In genomic region chr14:32252030-32252670, GRCh38 we compare ENCODE assay signal across 8 cellular contexts. TPM values are rescaled to one million over a fixed set of nuclear protein-coding genes. Genes with fewer than 3 reads are reported as not detected.
DNase-seq lines count a peak whose midpoint lies in the region; ATAC-seq and TF ChIP-seq lines count a peak whose summit lies in the region.

No MANE protein-coding gene starts in this region.

- TF ChIP-seq POLR2A in Peyer's patch (IDR thresholded peaks at IDR 0.05): no peak

- ATAC-seq in activated naive CD4-positive, alpha-beta T cell treated with anti-CD3 and anti-CD28 coated beads, Interleukin-2, amount 50 U/mL, for 72 hours: peak; percentile 89 to 97
- ATAC-seq in HG02840 (IDR thresholded peaks at IDR 0.05; ENCODE audit: low FRiP score, unreplicated experiment): no peak

- no peaks in the 10 kb centered on the region for H3K79me2 ChIP-seq in parathyroid adenoma

- H3K4me1 ChIP-seq in HAP-1 (peaks cover 3% of the 10 kb centered on the region), Peyer's patch (peaks cover 0 to 10% (median 0%) of the 10 kb centered on the region in 4 donors), parathyroid adenoma (no peaks in the 10 kb centered on the region)

- H3K36me3 Mint-ChIP-seq in activated naive CD4-positive, alpha-beta T cell treated with anti-CD3 and anti-CD28 coated beads, Interleukin-2, amount 50 U/mL, for 72 hours: no peaks in the 10 kb centered on the region
- no peaks in the 10 kb centered on the region for H3K36me3 Mint-ChIP-seq in glutamatergic neuron (ENCODE audit: unreplicated experiment)

- DNase-seq in GM04504 (ENCODE audit: low read depth) (peak; percentile 47), HAP-1 (ENCODE audit: low spot score in 2 of 2) (peak; percentile 72 to 78), M059J (ENCODE audit: low read depth) (peak; percentile 71), Peyer's patch (peak in 2 of 3 donors; percentile 49 to 73), glutamatergic neuron (peak; percentile 31)
- peak in 1 of 2 donors; percentile 46 for DNase-seq in activated naive CD4-positive, alpha-beta T cell treated with anti-CD3 and anti-CD28 coated beads, Interleukin-2, amount 50 U/mL, for 72 hours (ENCODE audit: low spot score in 2 of 2)

- H3K9me3 ChIP-seq in HAP-1 (no peaks in the 10 kb centered on the region), Peyer's patch (no peaks in the 10 kb centered on the region), parathyroid adenoma (ENCODE audit: control insufficient read depth, low read length) (no peaks in the 10 kb centered on the region)

- no peak overlapping the region for H3K4me3 ChIP-seq in HAP-1
- no peak overlapping the region for H3K4me3 ChIP-seq in Peyer's patch
- no peak overlapping the region for H3K4me3 ChIP-seq in parathyroid adenoma (ENCODE audit: low read depth, low read length)

- H3K4me3 Mint-ChIP-seq in glutamatergic neuron (ENCODE audit: unreplicated experiment): no peak overlapping the region

- H3K27ac ChIP-seq in Peyer's patch (no peak overlapping the region), parathyroid adenoma (no peak overlapping the region)

- H3K4me1 Mint-ChIP-seq in glutamatergic neuron (ENCODE audit: low read depth, unreplicated experiment): no peaks in the 10 kb centered on the region

- H3K36me3 ChIP-seq in HAP-1 (replicated peaks) (no peaks in the 10 kb centered on the region), Peyer's patch (no peaks in the 10 kb centered on the region), parathyroid adenoma (ENCODE audit: control insufficient read depth, insufficient read depth, low read length) (no peaks in the 10 kb centered on the region)

- in situ Hi-C loops in HAP-1 (cut with MboI; ENCODE audit: low sequenced_read_pairs): loop anchor here (10.0 to 25.0 kb wide), 3 partner anchors 223 to 740 kb away; no protein-coding TSS in a partner anchor

- peak overlapping the region; percentile 18 for H2AFZ ChIP-seq in parathyroid adenoma

- peak; percentile 43 to 95 (median 88) for TF ChIP-seq CTCF in Peyer's patch (IDR thresholded peaks at IDR 0.05)
- TF ChIP-seq CTCF in glutamatergic neuron (IDR thresholded peaks at IDR 0.05; ENCODE audit: partially characterized antibody, unreplicated experiment): peak; percentile 80
- peak; percentile 90 for TF ChIP-seq CTCF in parathyroid adenoma (IDR thresholded peaks at IDR 0.05)

- H3K27me3 Mint-ChIP-seq in glutamatergic neuron (ENCODE audit: unreplicated experiment): peaks cover 2% of the 10 kb centered on the region

- no peaks in the 10 kb centered on the region for H3K9me3 Mint-ChIP-seq in activated naive CD4-positive, alpha-beta T cell treated with anti-CD3 and anti-CD28 coated beads, Interleukin-2, amount 50 U/mL, for 72 hours
- H3K9me3 Mint-ChIP-seq in glutamatergic neuron (ENCODE audit: unreplicated experiment): no peaks in the 10 kb centered on the region

- no peak overlapping the region for H3K27ac Mint-ChIP-seq in activated naive CD4-positive, alpha-beta T cell treated with anti-CD3 and anti-CD28 coated beads, Interleukin-2, amount 50 U/mL, for 72 hours
- no peak overlapping the region for H3K27ac Mint-ChIP-seq in glutamatergic neuron (ENCODE audit: unreplicated experiment)

- H3K9ac ChIP-seq in parathyroid adenoma: no peak overlapping the region

- H3K27me3 ChIP-seq in HAP-1 (ENCODE audit: low read depth) (no peaks in the 10 kb centered on the region), Peyer's patch (no peaks in the 10 kb centered on the region), parathyroid adenoma (ENCODE audit: control insufficient read depth, insufficient read depth, low read length) (no peaks in the 10 kb centered on the region)

- H3K4me2 ChIP-seq in parathyroid adenoma (ENCODE audit: low read length): no peak overlapping the region

RNA-seq across cellular contexts. Expression of gene RNU6-8, which starts 49.1 kb away (rescaled TPM):
- total RNA-seq in M059J (2014; rRNA removed; shearing (Covaris generic)): not detected in 2 replicates
- total RNA-seq in Peyer's patch: not detected
- total RNA-seq in activated naive CD4-positive, alpha-beta T cell treated with anti-CD3 and anti-CD28 coated beads, Interleukin-2, amount 50 U/mL, for 72 hours: not detected
- total RNA-seq in glutamatergic neuron (ENCODE audit: unreplicated experiment): not detected

RNA-seq across cellular contexts. Expression of gene RNU6-7, which starts 50.3 kb away (rescaled TPM):
- total RNA-seq in M059J (2014; rRNA removed; shearing (Covaris generic)): not detected in 2 replicates
- total RNA-seq in Peyer's patch (not detected), glutamatergic neuron (ENCODE audit: unreplicated experiment) (not detected)
- not detected for total RNA-seq in activated naive CD4-positive, alpha-beta T cell treated with anti-CD3 and anti-CD28 coated beads, Interleukin-2, amount 50 U/mL, for 72 hours
